In the genomic region with DNA sequence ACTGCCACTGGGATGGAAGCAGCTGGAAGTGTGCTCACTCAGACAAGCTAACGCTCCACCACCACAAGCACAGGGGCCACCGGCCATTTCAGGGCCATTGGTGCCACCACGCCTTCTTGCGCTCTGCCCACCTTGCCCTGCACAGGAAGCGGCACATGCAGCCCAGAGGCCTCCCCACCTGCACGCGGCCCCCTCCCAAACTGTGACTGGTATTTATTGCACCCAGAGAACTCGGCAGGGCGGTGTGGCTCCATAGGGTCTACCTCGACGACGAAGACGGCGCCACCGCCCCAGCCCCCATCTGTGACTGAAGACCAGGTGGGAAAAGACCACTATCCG, we compare ENCODE assay signal across 2 cellular contexts. TPM values are rescaled to one million over a fixed set of nuclear protein-coding genes. Genes with fewer than 3 reads are reported as not detected.
"Had no signal": no experiment of that assay in that cellular context is flagged by ENCODE, and none has a peak within 500 bp of the region (broad histone marks: within the 10 kb centered on the region; RNA-seq: fewer than 3 reads in every experiment).

No MANE protein-coding gene starts in this region.

RNA-seq across cellular contexts. Expression of gene RAB6C, which starts 58.8 kb away (rescaled TPM):
- total RNA-seq: G401, GM12878 had no signal
- polyA plus RNA-seq: GM12878 had no signal
